Comparison of ENCODE assay signal across 1 cellular context in the genomic region with DNA sequence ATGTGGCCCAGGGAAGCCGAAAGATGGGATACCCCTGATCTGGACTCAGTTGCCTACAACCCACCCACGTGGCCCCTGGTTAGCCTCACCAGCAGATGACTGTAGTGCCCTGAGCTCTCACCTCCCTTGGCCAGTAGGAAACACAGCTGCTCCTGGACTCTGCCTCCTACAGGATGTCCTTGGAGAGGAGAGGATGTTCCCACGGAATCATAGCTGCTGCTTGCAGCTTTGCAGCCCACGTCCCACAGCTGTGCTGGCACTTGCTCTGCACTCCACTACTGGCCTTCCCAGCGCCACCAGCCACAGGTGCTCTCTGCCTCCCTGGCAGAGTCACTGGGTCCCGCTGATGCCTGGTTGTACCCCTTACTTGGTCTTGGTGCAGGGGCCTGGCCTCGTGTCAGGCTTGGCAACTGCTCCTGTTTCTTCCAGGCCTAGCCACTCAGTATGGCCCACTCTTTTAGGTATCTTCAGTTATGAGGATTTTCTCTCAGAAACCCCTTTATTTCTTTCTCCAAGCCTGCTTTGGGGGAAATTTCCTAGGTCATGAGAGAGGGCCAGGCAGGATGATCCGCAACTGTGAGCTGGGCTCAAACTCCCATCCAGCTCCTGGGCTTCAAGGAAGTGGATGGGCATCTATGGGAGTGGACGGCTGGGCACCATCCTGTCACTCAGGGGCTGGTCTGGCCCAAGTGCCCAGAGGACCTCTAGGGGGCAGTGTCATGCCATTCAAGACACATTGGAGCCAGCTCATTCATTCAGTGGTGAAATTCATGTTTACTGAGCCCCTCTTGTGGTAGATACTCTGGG.
TF ChIP-seq lines count a peak whose summit lies in the region.

No MANE protein-coding gene starts in this region.

TF ChIP-seq in GM12878, 131 proteins besides CTCF, POLR2A, EP300 and RAD21 (continued from another document):
- TF ChIP-seq, protein P1, sequence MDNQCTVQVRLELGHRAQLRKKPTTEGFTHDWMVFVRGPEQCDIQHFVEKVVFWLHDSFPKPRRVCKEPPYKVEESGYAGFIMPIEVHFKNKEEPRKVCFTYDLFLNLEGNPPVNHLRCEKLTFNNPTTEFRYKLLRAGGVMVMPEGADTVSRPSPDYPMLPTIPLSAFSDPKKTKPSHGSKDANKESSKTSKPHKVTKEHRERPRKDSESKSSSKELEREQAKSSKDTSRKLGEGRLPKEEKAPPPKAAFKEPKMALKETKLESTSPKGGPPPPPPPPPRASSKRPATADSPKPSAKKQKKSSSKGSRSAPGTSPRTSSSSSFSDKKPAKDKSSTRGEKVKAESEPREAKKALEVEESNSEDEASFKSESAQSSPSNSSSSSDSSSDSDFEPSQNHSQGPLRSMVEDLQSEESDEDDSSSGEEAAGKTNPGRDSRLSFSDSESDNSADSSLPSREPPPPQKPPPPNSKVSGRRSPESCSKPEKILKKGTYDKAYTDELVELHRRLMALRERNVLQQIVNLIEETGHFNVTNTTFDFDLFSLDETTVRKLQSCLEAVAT (IDR thresholded peaks at IDR 0.05), result no peak
- no peak for TF ChIP-seq JUND (IDR thresholded peaks at IDR 0.05; ENCODE audit: low read depth, low read length)
- peak; percentile 89 for TF ChIP-seq ZNF24 (IDR thresholded peaks at IDR 0.05)
- TF ChIP-seq, protein P2, sequence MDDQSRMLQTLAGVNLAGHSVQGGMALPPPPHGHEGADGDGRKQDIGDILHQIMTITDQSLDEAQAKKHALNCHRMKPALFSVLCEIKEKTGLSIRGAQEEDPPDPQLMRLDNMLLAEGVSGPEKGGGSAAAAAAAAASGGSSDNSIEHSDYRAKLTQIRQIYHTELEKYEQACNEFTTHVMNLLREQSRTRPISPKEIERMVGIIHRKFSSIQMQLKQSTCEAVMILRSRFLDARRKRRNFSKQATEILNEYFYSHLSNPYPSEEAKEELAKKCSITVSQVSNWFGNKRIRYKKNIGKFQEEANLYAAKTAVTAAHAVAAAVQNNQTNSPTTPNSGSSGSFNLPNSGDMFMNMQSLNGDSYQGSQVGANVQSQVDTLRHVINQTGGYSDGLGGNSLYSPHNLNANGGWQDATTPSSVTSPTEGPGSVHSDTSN (IDR thresholded peaks at IDR 0.05; ENCODE audit: insufficient replicate concordance, low read depth, low read length), result peak; percentile 80
- TF ChIP-seq TARDBP (IDR thresholded peaks at IDR 0.05; ENCODE audit: borderline replicate concordance), result no peak
- TF ChIP-seq SMC3 (IDR thresholded peaks at IDR 0.05; ENCODE audit: borderline replicate concordance, low read length), result peak; percentile 65; the same call in 1 of the 2 replicates
- no peak for TF ChIP-seq TCF7 (IDR thresholded peaks at IDR 0.05; ENCODE audit: borderline replicate concordance)
- no peak for TF ChIP-seq ZSCAN29 (IDR thresholded peaks at IDR 0.05)
- 0 out of 4 replicates have a peak, but pooled peaks of 1 of the 2 experiments have one; percentile 7 for TF ChIP-seq BHLHE40 (IDR thresholded peaks at IDR 0.05; ENCODE audit: borderline replicate concordance in 1 of 2, low read depth in 2 of 2, low read length in 1 of 2)
- TF ChIP-seq, protein P3, sequence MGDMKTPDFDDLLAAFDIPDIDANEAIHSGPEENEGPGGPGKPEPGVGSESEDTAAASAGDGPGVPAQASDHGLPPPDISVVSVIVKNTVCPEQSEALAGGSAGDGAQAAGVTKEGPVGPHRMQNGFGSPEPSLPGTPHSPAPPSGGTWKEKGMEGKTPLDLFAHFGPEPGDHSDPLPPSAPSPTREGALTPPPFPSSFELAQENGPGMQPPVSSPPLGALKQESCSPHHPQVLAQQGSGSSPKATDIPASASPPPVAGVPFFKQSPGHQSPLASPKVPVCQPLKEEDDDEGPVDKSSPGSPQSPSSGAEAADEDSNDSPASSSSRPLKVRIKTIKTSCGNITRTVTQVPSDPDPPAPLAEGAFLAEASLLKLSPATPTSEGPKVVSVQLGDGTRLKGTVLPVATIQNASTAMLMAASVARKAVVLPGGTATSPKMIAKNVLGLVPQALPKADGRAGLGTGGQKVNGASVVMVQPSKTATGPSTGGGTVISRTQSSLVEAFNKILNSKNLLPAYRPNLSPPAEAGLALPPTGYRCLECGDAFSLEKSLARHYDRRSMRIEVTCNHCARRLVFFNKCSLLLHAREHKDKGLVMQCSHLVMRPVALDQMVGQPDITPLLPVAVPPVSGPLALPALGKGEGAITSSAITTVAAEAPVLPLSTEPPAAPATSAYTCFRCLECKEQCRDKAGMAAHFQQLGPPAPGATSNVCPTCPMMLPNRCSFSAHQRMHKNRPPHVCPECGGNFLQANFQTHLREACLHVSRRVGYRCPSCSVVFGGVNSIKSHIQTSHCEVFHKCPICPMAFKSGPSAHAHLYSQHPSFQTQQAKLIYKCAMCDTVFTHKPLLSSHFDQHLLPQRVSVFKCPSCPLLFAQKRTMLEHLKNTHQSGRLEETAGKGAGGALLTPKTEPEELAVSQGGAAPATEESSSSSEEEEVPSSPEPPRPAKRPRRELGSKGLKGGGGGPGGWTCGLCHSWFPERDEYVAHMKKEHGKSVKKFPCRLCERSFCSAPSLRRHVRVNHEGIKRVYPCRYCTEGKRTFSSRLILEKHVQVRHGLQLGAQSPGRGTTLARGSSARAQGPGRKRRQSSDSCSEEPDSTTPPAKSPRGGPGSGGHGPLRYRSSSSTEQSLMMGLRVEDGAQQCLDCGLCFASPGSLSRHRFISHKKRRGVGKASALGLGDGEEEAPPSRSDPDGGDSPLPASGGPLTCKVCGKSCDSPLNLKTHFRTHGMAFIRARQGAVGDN (IDR thresholded peaks at IDR 0.05), result no peak
- TF ChIP-seq, protein P4, sequence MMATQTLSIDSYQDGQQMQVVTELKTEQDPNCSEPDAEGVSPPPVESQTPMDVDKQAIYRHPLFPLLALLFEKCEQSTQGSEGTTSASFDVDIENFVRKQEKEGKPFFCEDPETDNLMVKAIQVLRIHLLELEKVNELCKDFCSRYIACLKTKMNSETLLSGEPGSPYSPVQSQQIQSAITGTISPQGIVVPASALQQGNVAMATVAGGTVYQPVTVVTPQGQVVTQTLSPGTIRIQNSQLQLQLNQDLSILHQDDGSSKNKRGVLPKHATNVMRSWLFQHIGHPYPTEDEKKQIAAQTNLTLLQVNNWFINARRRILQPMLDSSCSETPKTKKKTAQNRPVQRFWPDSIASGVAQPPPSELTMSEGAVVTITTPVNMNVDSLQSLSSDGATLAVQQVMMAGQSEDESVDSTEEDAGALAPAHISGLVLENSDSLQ (IDR thresholded peaks at IDR 0.05), result peak; percentile 92
- no peak for TF ChIP-seq CHD1 (IDR thresholded peaks at IDR 0.05; ENCODE audit: low read depth, low read length)
